Comparison of ENCODE assay signal across 1 cellular context in genomic region chr2:97728091-97728596, GRCh38.
A peak's percentile ranks its signal among the peaks of the same experiment; 100 is the strongest.
TF ChIP-seq lines count a peak whose summit lies in the region.

No MANE protein-coding gene starts in this region.

TF ChIP-seq in K562, 482 proteins besides CTCF, POLR2A, EP300 and RAD21 (continued from another document):
- TF ChIP-seq MGA (IDR thresholded peaks at IDR 0.05) (0 out of 2 replicates have a peak, but pooled peaks have one; percentile 21), IRF1 (CRISPR knock-in tag; IDR thresholded peaks at IDR 0.05; ENCODE audit: borderline replicate concordance) (no peak), ZNF282 (CRISPR knock-in tag; IDR thresholded peaks at IDR 0.05) (no peak), RBBP5 (IDR thresholded peaks at IDR 0.05; ENCODE audit: borderline replicate concordance, insufficient read depth, low read length, poor library complexity, severe bottlenecking) (no peak), CHD4 (IDR thresholded peaks at IDR 0.05; ENCODE audit: insufficient read depth, insufficient replicate concordance, low read depth, low read length, poor library complexity, severe bottlenecking) (no peak), IRF9 (tag; IDR thresholded peaks at IDR 0.05) (no peak), NFIX (CRISPR knock-in tag; IDR thresholded peaks at IDR 0.05; ENCODE audit: low read depth) (no peak), L3MBTL2 (IDR thresholded peaks at IDR 0.05) (0 out of 2 replicates have a peak, but pooled peaks have one; percentile 14)
TF ChIP-seq in K562: peak in this region for 2.
